ENCODE assay signal across 7 cellular contexts in genomic region chr11:6701955-6702354, GRCh38. TPM values are rescaled to one million over a fixed set of nuclear protein-coding genes. Genes with fewer than 3 reads are reported as not detected.
DNase-seq lines count a peak whose midpoint lies in the region; ATAC-seq, FAIRE-seq and TF ChIP-seq lines count a peak whose summit lies in the region.
"Not testable (repeated sequence)": the region's sequence is repeated elsewhere in the genome, so short reads cannot be mapped to it uniquely, and the experiment has no call there.

No MANE protein-coding gene starts in this region.

- in situ Hi-C loops in K562 (cut with MboI): loop anchor here (10.0 kb wide), 1 partner anchor 317 kb away; no protein-coding TSS in a partner anchor

- not testable (repeated sequence) for H3K9me3 ChIP-seq in CD8-positive, alpha-beta T cell (ENCODE audit: low read length); SK-N-MC (ENCODE audit: low read depth, low read length); K562 (replicated peaks; ENCODE audit: control insufficient read depth, insufficient read depth, low read depth, low read length)

- H2AFZ ChIP-seq in GM23338: peak overlapping the region; percentile 26; the same call in 1 of the 2 replicates
- H2AFZ ChIP-seq in K562 (ENCODE audit: low read depth, low read length): not testable (repeated sequence)

- not testable (repeated sequence) for ATAC-seq in CD8-positive, alpha-beta T cell; GM23338; K562; natural killer cell

- H3K27ac Mint-ChIP-seq in CD8-positive, alpha-beta T cell: peak overlapping the region; percentile 49
- H3K27ac Mint-ChIP-seq in GM23338: not testable (repeated sequence)
- H3K27ac Mint-ChIP-seq in natural killer cell: peak overlapping the region; percentile 21 to 44

- not testable (repeated sequence) for BruUV-seq in K562 (replicated peaks; lab: Mats Ljungman, UMichigan)

- intact Hi-C loops in CD8-positive, alpha-beta T cell (cut with DNase I, micrococcal nuclease): loop anchor here in 1 of 2 experiments (5.0 to 10.0 kb wide), 2 partner anchors 677 to 740 kb away; no protein-coding TSS in a partner anchor
- intact Hi-C loops in K562 (cut with micrococcal nuclease): loop anchor here (5.0 kb wide), 1 partner anchor 260 kb away; the partner anchor contains the start of gene HPX
- intact Hi-C loops in natural killer cell (cut with micrococcal nuclease): not testable (repeated sequence)

- H3K4me2 ChIP-seq in GM23338; K562 (ENCODE audit: insufficient read depth, low read length): not testable (repeated sequence)

- not testable (repeated sequence) for H3K36me3 ChIP-seq in CD8-positive, alpha-beta T cell (ENCODE audit: insufficient read depth, low read length); GM23338 (ENCODE audit: insufficient read depth); SK-N-MC (ENCODE audit: insufficient read depth, low read length); K562 (ENCODE audit: control insufficient read depth, insufficient read depth, low read length)

- not testable (repeated sequence) for H3K9ac ChIP-seq in SK-N-MC (ENCODE audit: insufficient read length); K562 (ENCODE audit: insufficient read depth in 1 of 2, low read depth in 2 of 2, low read length in 2 of 2)

- H3K79me2 ChIP-seq in GM23338 (replicated peaks; ENCODE audit: insufficient read depth); K562 (ENCODE audit: control insufficient read depth, insufficient read depth, low read length): not testable (repeated sequence)

- DNase-seq in CD8-positive, alpha-beta T cell; GM23338 (ENCODE audit: low spot score); SK-N-MC (ENCODE audit: low read depth, low spot score); K562 (ENCODE audit: extremely low read depth in 1 of 4, low spot score in 3 of 4); natural killer cell: not testable (repeated sequence)
- DNase-seq in NCI-H345 (lab: John Stamatoyannopoulos, UW) (peak; percentile 10), NCI-H748 treated with DMSO at 0.1 percent for 48 hours (lab: John Stamatoyannopoulos, UW) (peak; percentile 52)

- not testable (repeated sequence) for H3K4me3 ChIP-seq in CD8-positive, alpha-beta T cell (ENCODE audit: low read depth, low read length); GM23338; SK-N-MC; K562

- not testable (repeated sequence) for H3K9me3 Mint-ChIP-seq in CD8-positive, alpha-beta T cell; GM23338; natural killer cell

- not testable (repeated sequence) for H3K4me3 Mint-ChIP-seq in CD8-positive, alpha-beta T cell; GM23338; natural killer cell

- WGBS in K562 (ENCODE audit: insufficient coverage, low coverage, missing lambda C conversion rate): 48% methylated on average over 3 of the region's 3 CpGs

- FAIRE-seq in K562 (lab: Jason Lieb, UNC): peak; percentile 15

- not testable (repeated sequence) for H3K9me1 ChIP-seq in K562 (ENCODE audit: control insufficient read depth, insufficient read depth, low read length)

- POLR2A ChIA-PET in CD8-positive, alpha-beta T cell (lab: Charles Lee): interaction anchor here (1.5 kb wide), 1 partner anchor 44 kb away, joined by 4 read pairs; no protein-coding TSS in a partner anchor
- POLR2A ChIA-PET in K562 (lab: Yijun Ruan, JAX): interaction anchor here (0.6 to 1.0 kb wide), 2 partner anchors 133 to 312 kb away, joined by 3 read pairs; partner anchors contain the start of gene SMPD1

- peaks cover 32% of the 10 kb centered on the region for H3K36me3 Mint-ChIP-seq in CD8-positive, alpha-beta T cell
- H3K36me3 Mint-ChIP-seq in GM23338 (ENCODE audit: low read depth); natural killer cell: not testable (repeated sequence)

- H3K4me1 ChIP-seq in CD8-positive, alpha-beta T cell (ENCODE audit: insufficient read depth, low read length); GM23338 (ENCODE audit: insufficient read depth); K562 (replicated peaks in 1 of 2; ENCODE audit: control insufficient read depth in 2 of 2, insufficient read depth in 2 of 2, low read length in 2 of 2): not testable (repeated sequence)

- TF ChIP-seq EP300 in K562 (IDR thresholded peaks at IDR 0.05; ENCODE audit: low read length): not testable (repeated sequence)

- TF ChIP-seq CTCF in CD8-positive, alpha-beta T cell (IDR thresholded peaks at IDR 0.05); GM23338 (conservative IDR thresholded peaks at IDR 0.05; ENCODE audit: low read depth in 2 of 2); K562 (IDR thresholded peaks at IDR 0.05 in 2 of 3, conservative IDR thresholded peaks at IDR 0.05 in 1 of 3; ENCODE audit: insufficient read depth in 2 of 3, low read depth in 1 of 3, low read length in 3 of 3); natural killer cell (IDR thresholded peaks at IDR 0.05): not testable (repeated sequence)

- not testable (repeated sequence) for H3K27me3 Mint-ChIP-seq in CD8-positive, alpha-beta T cell (ENCODE audit: low read depth); GM23338 (ENCODE audit: insufficient read depth, low read depth, poor library complexity); natural killer cell (ENCODE audit: low read depth in 2 of 2)

- not testable (repeated sequence) for TF ChIP-seq POLR2A in K562 (conservative IDR thresholded peaks at IDR 0.05)

- not testable (repeated sequence) for H3K9me2 ChIP-seq in GM23338 (ENCODE audit: insufficient read depth)

- not testable (repeated sequence) for H4K20me1 ChIP-seq in GM23338 (replicated peaks; ENCODE audit: insufficient read depth); K562 (replicated peaks; ENCODE audit: control insufficient read depth, insufficient read depth, low read length)

- peaks cover 11% of the 10 kb centered on the region for H3K4me1 Mint-ChIP-seq in CD8-positive, alpha-beta T cell (ENCODE audit: low read depth)
- H3K4me1 Mint-ChIP-seq in GM23338: not testable (repeated sequence)
- peaks cover 5 to 13% of the 10 kb centered on the region in 2 donors for H3K4me1 Mint-ChIP-seq in natural killer cell

- not testable (repeated sequence) for H3F3A ChIP-seq in GM23338 (replicated peaks; ENCODE audit: low read depth)

- not testable (repeated sequence) for H3K27ac ChIP-seq in CD8-positive, alpha-beta T cell (ENCODE audit: low read depth, low read length); GM23338 (ENCODE audit: low read depth); K562 (ENCODE audit: extremely low read depth, low read depth, low read length)
- peak overlapping the region; percentile 90 for H3K27ac ChIP-seq in SK-N-MC

- H3K27me3 ChIP-seq in CD8-positive, alpha-beta T cell (ENCODE audit: insufficient read depth, low read length); GM23338 (ENCODE audit: insufficient read depth); K562 (ENCODE audit: control insufficient read depth in 2 of 2, insufficient read depth in 2 of 2, low read length in 2 of 2): not testable (repeated sequence)

- TF ChIP-seq RAD21 in K562 (CRISPR knock-in tag; conservative IDR thresholded peaks at IDR 0.05 in 1 of 2, IDR thresholded peaks at IDR 0.05 in 1 of 2): not testable (repeated sequence)

- CTCF ChIA-PET in CD8-positive, alpha-beta T cell (lab: Charles Lee): interaction anchor here (0.9 to 6.1 kb wide), 4 partner anchors 13 to 98 kb away, joined by 3 to 116 read pairs (median 28); partner anchors contain the start of gene ILK
- CTCF ChIA-PET in K562 (lab: Yijun Ruan, JAX; ENCODE audit: low intra/inter-chr PET ratio): interaction anchor here (2.2 kb wide), 1 partner anchor 53 kb away, joined by 18 read pairs; no protein-coding TSS in a partner anchor

RNA-seq across cellular contexts. Expression of gene MRPL17, which starts 18.8 kb away (rescaled TPM):
- 10 to 100 TPM; 11.2 to 12.0 TPM for total RNA-seq in CD8-positive, alpha-beta T cell
- total RNA-seq in GM23338 (2014; rRNA removed; shearing (Covaris generic)): 26.7 and 53.8 TPM in 2 replicates
- polyA plus RNA-seq in GM23338 (2016; fragmentation: Nextera tagmentation; extraction: Ambion mirVana) (81.8 and 85.5 TPM in 2 replicates), K562 (2011; rRNA removed) (57.5 and 66.5 TPM in 2 replicates), K562 (2014; fragmentation: Illumina TruSeq; extraction: Trizol) (37.7 and 48.6 TPM in 2 replicates), K562 (2014; fragmentation: Nextera tagmentation; extraction: Ambion mirVana) (10 to 100 TPM; 78.9 to 81.6 TPM), K562 (2014; rRNA removed) (43.9 and 48.0 TPM in 2 replicates)
- 45.9 and 72.8 TPM in 2 replicates for total RNA-seq in K562 (2011; cell fraction: chromatin; rRNA removed; ENCODE audit: low replicate concordance)
- 87.9 and 89.6 TPM in 2 replicates for total RNA-seq in K562 (2011; cell fraction: nucleolus; rRNA removed)
- 65.0 and 77.8 TPM in 2 replicates for total RNA-seq in K562 (2011; cell fraction: nucleoplasm; rRNA removed)
- total RNA-seq in K562 (2014; rRNA removed) (33.9 and 46.1 TPM in 2 replicates), K562 (2014; rRNA removed; fragmentation: Illumina TruSeq; extraction: Trizol) (27.6 and 36.7 TPM in 2 replicates), K562 (2015; rRNA removed; fragmentation: Illumina TruSeq; extraction: Trizol) (43.3 and 47.4 TPM in 2 replicates), K562 (2021) (46.2 and 52.6 TPM in 2 replicates), natural killer cell (10 to 100 TPM in 2 of 3 donors, 1 to 10 TPM in 1; 9.0 to 11.8 (median 11.4) TPM)
- polyA plus RNA-seq in K562 (2011; cell fraction: cytosol; rRNA removed): 43.7 and 49.1 TPM in 2 replicates
- polyA plus RNA-seq in K562 (2011; cell fraction: nucleus; rRNA removed): 68.1 and 73.5 TPM in 2 replicates
- 34.5 and 47.6 TPM in 2 replicates for polyA plus RNA-seq in K562 (2012)
- polyA minus RNA-seq in K562 (2011; rRNA and poly(A)+ RNA removed): 40.5 and 44.5 TPM in 2 replicates
- polyA minus RNA-seq in K562 (2011; cell fraction: cytosol; rRNA and poly(A)+ RNA removed): 40.1 and 41.0 TPM in 2 replicates
- polyA minus RNA-seq in K562 (2011; cell fraction: nucleus; rRNA and poly(A)+ RNA removed): 50.9 and 92.0 TPM in 2 replicates

RNA-seq across cellular contexts. Expression of gene DCHS1, which starts 46.3 kb away (rescaled TPM):
- 10 to 100 TPM; 11.1 TPM for total RNA-seq in CD8-positive, alpha-beta T cell
- 16.5 and 20.7 TPM in 2 replicates for total RNA-seq in GM23338 (2014; rRNA removed; shearing (Covaris generic))
- polyA plus RNA-seq in GM23338 (2016; fragmentation: Nextera tagmentation; extraction: Ambion mirVana): 1.9 and 2.3 TPM in 2 replicates
- total RNA-seq in K562 (2011; cell fraction: chromatin; rRNA removed; ENCODE audit: low replicate concordance): 0.79 and 2.3 TPM in 2 replicates
- 1.4 and 1.5 TPM in 2 replicates for total RNA-seq in K562 (2011; cell fraction: nucleolus; rRNA removed)
- total RNA-seq in K562 (2011; cell fraction: nucleoplasm; rRNA removed): 0.81 and 0.92 TPM in 2 replicates
- total RNA-seq in K562 (2014; rRNA removed): 0.09 and 0.20 TPM in 2 replicates
- total RNA-seq in K562 (2014; rRNA removed; fragmentation: Illumina TruSeq; extraction: Trizol): 0.04 and 0.06 TPM in 2 replicates
- 0.14 and 0.19 TPM in 2 replicates for total RNA-seq in K562 (2015; rRNA removed; fragmentation: Illumina TruSeq; extraction: Trizol)
- 0.45 and 0.49 TPM in 2 replicates for total RNA-seq in K562 (2021)
- 0.08 and 0.23 TPM in 2 replicates for polyA plus RNA-seq in K562 (2011; rRNA removed)
- polyA plus RNA-seq in K562 (2011; cell fraction: cytosol; rRNA removed): 0.12 and 0.16 TPM in 2 replicates
- polyA plus RNA-seq in K562 (2011; cell fraction: nucleus; rRNA removed): 0.74 and 1.4 TPM in 2 replicates
- polyA plus RNA-seq in K562 (2012): 0.27 and 0.53 TPM in 2 replicates
- 0.17 and 0.18 TPM in 2 replicates for polyA plus RNA-seq in K562 (2014; fragmentation: Illumina TruSeq; extraction: Trizol)
- polyA plus RNA-seq in K562 (2014; fragmentation: Nextera tagmentation; extraction: Ambion mirVana): not detected
- polyA plus RNA-seq in K562 (2014; rRNA removed): under 0.01 and 0.19 TPM in 2 replicates
- 0.18 and 0.21 TPM in 2 replicates for polyA minus RNA-seq in K562 (2011; rRNA and poly(A)+ RNA removed)
- 0.48 and 0.91 TPM in 2 replicates for polyA minus RNA-seq in K562 (2011; cell fraction: cytosol; rRNA and poly(A)+ RNA removed)
- polyA minus RNA-seq in K562 (2011; cell fraction: nucleus; rRNA and poly(A)+ RNA removed): 0.54 and 0.78 TPM in 2 replicates
- 1 to 10 TPM in 1 of 3 donors, under 1 TPM in 2; 0.49 to 1.0 (median 0.83) TPM for total RNA-seq in natural killer cell
